20 cellular contexts compared by ENCODE assay signal in the genomic region with DNA sequence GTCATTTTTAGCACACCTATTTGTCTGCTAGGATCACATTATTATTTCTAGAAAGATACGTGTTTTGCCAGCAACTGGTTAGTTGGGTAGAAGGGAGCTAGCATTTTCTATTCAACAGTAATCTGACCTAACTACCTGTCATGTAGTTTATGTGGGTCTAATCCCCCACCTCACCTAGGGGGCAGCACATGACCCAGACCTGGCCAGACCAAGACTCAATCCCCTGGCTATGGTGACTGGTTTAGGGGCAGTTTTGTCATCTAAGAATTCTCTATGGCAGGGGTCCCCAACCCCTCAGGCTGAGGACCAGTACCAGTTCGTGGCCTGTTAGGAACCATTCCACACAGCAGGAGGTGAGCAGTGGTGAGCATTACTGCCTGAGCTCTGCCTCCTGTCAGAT.
"Had no signal": no experiment of that assay in that cellular context is flagged by ENCODE, and none has a peak within 500 bp of the region (broad histone marks: within the 10 kb centered on the region; RNA-seq: fewer than 3 reads in every experiment).

No MANE protein-coding gene starts in this region.

- ATAC-seq: activated T-cell treated with anti-CD3 and anti-CD28 coated beads, Interleukin-2, amount 50 U/mL, for 72 hours; foreskin keratinocyte; left lung had no signal

- H3K4me1 Mint-ChIP-seq: naive B cell had no signal

- H3K36me3 Mint-ChIP-seq: naive B cell had no signal

- H3K27me3 ChIP-seq: brain microvascular endothelial cell, dorsolateral prefrontal cortex, foreskin keratinocyte, left lung, right atrium auricular region, thyroid gland had no signal

- DNase-seq: activated CD4-positive, alpha-beta T cell treated with anti-CD3 and anti-CD28 coated beads, Interleukin-2, amount 50 U/mL, for 4 hours; activated effector memory CD4-positive, alpha-beta T cell treated with anti-CD3 and anti-CD28 coated beads, Interleukin-2, amount 50 U/mL, for 16 hours; activated naive CD4-positive, alpha-beta T cell treated with anti-CD3 and anti-CD28 coated beads, Interleukin-2, amount 50 U/mL, for 16 hours; activated T-cell treated with anti-CD3 and anti-CD28 coated beads, Interleukin-2, amount 50 U/mL, for 72 hours; aorta; brain microvascular endothelial cell; central memory CD4-positive, alpha-beta T cell; dorsolateral prefrontal cortex; foreskin keratinocyte; hypothalamus; kidney; left lung; naive B cell; stimulated activated CD4-positive, alpha-beta T cell treated with anti-CD3 and anti-CD28 coated beads, Interleukin-2, amount 100 ng/mL, for 24 hours; stimulated activated naive CD4-positive, alpha-beta T cell treated with Interleukin-2 at 50 U/mL for 16 hours; thyroid gland; WERI-Rb-1 had no signal

- H3K27ac ChIP-seq: brain microvascular endothelial cell, dorsolateral prefrontal cortex, foreskin keratinocyte, left lung, prostate gland, right atrium auricular region, thyroid gland, WERI-Rb-1 had no signal

- H3K36me3 ChIP-seq: brain microvascular endothelial cell, left lung, prostate gland, right atrium auricular region, thyroid gland, WERI-Rb-1 had no signal

- H3K4me3 ChIP-seq: dorsolateral prefrontal cortex, left lung, prostate gland, right atrium auricular region, thyroid gland had no signal

- H3K4me3 Mint-ChIP-seq: activated T-cell treated with anti-CD3 and anti-CD28 coated beads, Interleukin-2, amount 50 U/mL, for 72 hours; naive B cell; neural crest cell had no signal

- H3K27ac Mint-ChIP-seq: naive B cell had no signal

- H3K9me3 ChIP-seq: left lung, prostate gland, right atrium auricular region, thyroid gland had no signal

- H3K27me3 Mint-ChIP-seq: naive B cell had no signal

- H3K9me3 Mint-ChIP-seq: activated T-cell treated with anti-CD3 and anti-CD28 coated beads, Interleukin-2, amount 50 U/mL, for 72 hours; naive B cell; neural crest cell had no signal
